Comparison of ENCODE assay signal across 18 cellular contexts in the genomic region with DNA sequence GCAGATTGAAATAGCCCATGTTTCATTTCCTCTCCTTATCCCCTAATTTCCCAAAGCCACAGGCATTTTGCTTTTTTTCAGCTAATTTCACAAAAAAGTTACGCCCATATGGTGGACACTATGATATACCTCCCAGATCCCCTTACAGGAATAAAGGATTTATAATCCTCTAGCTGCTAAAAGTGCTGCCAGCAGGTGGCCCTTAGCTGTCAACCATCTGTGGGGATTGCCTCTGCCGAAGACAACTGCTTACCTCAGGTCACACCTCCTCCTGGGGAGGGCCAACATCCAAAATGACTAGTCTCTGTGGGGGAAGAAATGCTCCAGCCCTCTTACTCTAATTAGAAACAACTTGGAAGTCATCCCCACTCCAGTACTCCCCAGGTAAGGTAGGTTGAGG.
DNase-seq lines count a peak whose midpoint lies in the region; ATAC-seq, FAIRE-seq and TF ChIP-seq lines count a peak whose summit lies in the region.
"Had no signal": no experiment of that assay in that cellular context is flagged by ENCODE, and none has a peak within 500 bp of the region (broad histone marks: within the 10 kb centered on the region; RNA-seq: fewer than 3 reads in every experiment).

No MANE protein-coding gene starts in this region.

- intact Hi-C loops in activated naive CD4-positive, alpha-beta T cell treated with anti-CD3 and anti-CD28 coated beads for 36 hours (cut with micrococcal nuclease): loop anchor here (5.0 to 10.0 kb wide), 2 partner anchors 100 to 283 kb away; no protein-coding TSS in a partner anchor

- no peak overlapping the region for H3K4me3 Mint-ChIP-seq in activated naive CD4-positive, alpha-beta T cell treated with anti-CD3 and anti-CD28 coated beads for 36 hours
- no peak overlapping the region for H3K4me3 Mint-ChIP-seq in activated naive CD4-positive, alpha-beta T cell treated with anti-CD3 and anti-CD28 coated beads, Interleukin-2, amount 10 ng/mL, durations not matched to agents 7 days and 5 days
- H3K4me3 Mint-ChIP-seq in stimulated activated naive B cell treated with anti-CD40 and anti-IgM and Interleukin-4, amounts not matched to agents 10 μg/mL and 1 μg/mL and 100 μg/mL, for 72 hours: no peak overlapping the region
- H3K4me3 Mint-ChIP-seq: CD4-positive, alpha-beta memory T cell had no signal

- H3K4me3 ChIP-seq in OCI-LY1 (ENCODE audit: low read depth, low read length, poor library complexity, severe bottlenecking): no peak overlapping the region
- H3K4me3 ChIP-seq: GM23248, right atrium auricular region, testis had no signal

- H3K4me1 ChIP-seq in OCI-LY1 (ENCODE audit: insufficient read depth, low read length, severe bottlenecking) (no peaks in the 10 kb centered on the region), foreskin keratinocyte (no peaks in the 10 kb centered on the region)
- H3K4me1 ChIP-seq: right atrium auricular region had no signal

- H3K36me3 Mint-ChIP-seq in activated naive CD4-positive, alpha-beta T cell treated with anti-CD3 and anti-CD28 coated beads for 36 hours (ENCODE audit: low read depth): no peaks in the 10 kb centered on the region
- H3K36me3 Mint-ChIP-seq in activated naive CD4-positive, alpha-beta T cell treated with anti-CD3 and anti-CD28 coated beads, Interleukin-2, amount 10 ng/mL, durations not matched to agents 7 days and 5 days: no peaks in the 10 kb centered on the region
- no peaks in the 10 kb centered on the region for H3K36me3 Mint-ChIP-seq in stimulated activated naive B cell treated with anti-CD40 and anti-IgM and Interleukin-4, amounts not matched to agents 10 μg/mL and 1 μg/mL and 100 μg/mL, for 72 hours
- H3K36me3 Mint-ChIP-seq: CD4-positive, alpha-beta memory T cell had no signal

- H3K27ac ChIP-seq in OCI-LY1 (ENCODE audit: low read depth, low read length, poor library complexity, severe bottlenecking): no peak overlapping the region
- no peak overlapping the region for H3K27ac ChIP-seq in foreskin keratinocyte
- H3K27ac ChIP-seq: GM23248, right atrium auricular region, testis had no signal

- H3K27me3 Mint-ChIP-seq in activated naive CD4-positive, alpha-beta T cell treated with anti-CD3 and anti-CD28 coated beads for 36 hours (ENCODE audit: low read depth): peaks cover 3% of the 10 kb centered on the region
- no peaks in the 10 kb centered on the region for H3K27me3 Mint-ChIP-seq in activated naive CD4-positive, alpha-beta T cell treated with anti-CD3 and anti-CD28 coated beads, Interleukin-2, amount 10 ng/mL, durations not matched to agents 7 days and 5 days
- peaks cover 8 to 10% of the 10 kb centered on the region in 2 donors for H3K27me3 Mint-ChIP-seq in stimulated activated naive B cell treated with anti-CD40 and anti-IgM and Interleukin-4, amounts not matched to agents 10 μg/mL and 1 μg/mL and 100 μg/mL, for 72 hours

- H3K4me2 ChIP-seq in OCI-LY1 (ENCODE audit: low read length): no peak overlapping the region

- no peak overlapping the region for H3K27ac Mint-ChIP-seq in activated naive CD4-positive, alpha-beta T cell treated with anti-CD3 and anti-CD28 coated beads for 36 hours
- no peak overlapping the region for H3K27ac Mint-ChIP-seq in activated naive CD4-positive, alpha-beta T cell treated with anti-CD3 and anti-CD28 coated beads, Interleukin-2, amount 10 ng/mL, durations not matched to agents 7 days and 5 days
- H3K27ac Mint-ChIP-seq in stimulated activated naive B cell treated with anti-CD40 and anti-IgM and Interleukin-4, amounts not matched to agents 10 μg/mL and 1 μg/mL and 100 μg/mL, for 72 hours: no peak overlapping the region
- H3K27ac Mint-ChIP-seq: CD4-positive, alpha-beta memory T cell had no signal

- no peaks in the 10 kb centered on the region for H3F3A ChIP-seq in OCI-LY1 (ENCODE audit: insufficient read depth, low read length)

- H3K4me1 Mint-ChIP-seq in activated naive CD4-positive, alpha-beta T cell treated with anti-CD3 and anti-CD28 coated beads for 36 hours (ENCODE audit: low read depth): no peaks in the 10 kb centered on the region
- H3K4me1 Mint-ChIP-seq in activated naive CD4-positive, alpha-beta T cell treated with anti-CD3 and anti-CD28 coated beads, Interleukin-2, amount 10 ng/mL, durations not matched to agents 7 days and 5 days: no peaks in the 10 kb centered on the region
- H3K4me1 Mint-ChIP-seq in stimulated activated naive B cell treated with anti-CD40 and anti-IgM and Interleukin-4, amounts not matched to agents 10 μg/mL and 1 μg/mL and 100 μg/mL, for 72 hours: no peaks in the 10 kb centered on the region
- H3K4me1 Mint-ChIP-seq: CD4-positive, alpha-beta memory T cell had no signal

- H3K9me2 ChIP-seq in OCI-LY1 (ENCODE audit: low read depth, low read length): no peaks in the 10 kb centered on the region

- no peaks in the 10 kb centered on the region for H4K20me1 ChIP-seq in OCI-LY1 (ENCODE audit: insufficient read depth, low read length)

- no peak overlapping the region for H3K9ac ChIP-seq in OCI-LY1 (ENCODE audit: low read length)
- H3K9ac ChIP-seq: GM23248 had no signal

- H3K36me3 ChIP-seq in OCI-LY1 (ENCODE audit: insufficient read depth, low read length): no peaks in the 10 kb centered on the region
- H3K36me3 ChIP-seq: right atrium auricular region had no signal

- ATAC-seq in foreskin keratinocyte: no peak
- ATAC-seq in stimulated activated naive B cell treated with anti-CD40 and anti-IgM and Interleukin-4, amounts not matched to agents 10 μg/mL and 1 μg/mL and 100 μg/mL, for 72 hours (replicated peaks): no peak
- ATAC-seq: Right ventricle myocardium inferior had no signal

- H3K9me3 Mint-ChIP-seq in activated naive CD4-positive, alpha-beta T cell treated with anti-CD3 and anti-CD28 coated beads for 36 hours: no peaks in the 10 kb centered on the region
- no peaks in the 10 kb centered on the region for H3K9me3 Mint-ChIP-seq in activated naive CD4-positive, alpha-beta T cell treated with anti-CD3 and anti-CD28 coated beads, Interleukin-2, amount 10 ng/mL, durations not matched to agents 7 days and 5 days
- H3K9me3 Mint-ChIP-seq in stimulated activated naive B cell treated with anti-CD40 and anti-IgM and Interleukin-4, amounts not matched to agents 10 μg/mL and 1 μg/mL and 100 μg/mL, for 72 hours: no peaks in the 10 kb centered on the region
- H3K9me3 Mint-ChIP-seq: CD4-positive, alpha-beta memory T cell had no signal

- H3K27me3 ChIP-seq in OCI-LY1 (ENCODE audit: insufficient read depth, low read length) (no peaks in the 10 kb centered on the region), foreskin keratinocyte (peaks cover 3% of the 10 kb centered on the region)
- H3K27me3 ChIP-seq: right atrium auricular region, testis had no signal

- peak; percentile 6 for DNase-seq in activated naive CD4-positive, alpha-beta T cell treated with anti-CD3 and anti-CD28 coated beads for 36 hours
- no peak for DNase-seq in activated naive CD4-positive, alpha-beta T cell treated with anti-CD3 and anti-CD28 coated beads, Interleukin-2, amount 10 ng/mL, durations not matched to agents 7 days and 5 days
- no peak for DNase-seq in foreskin keratinocyte
- DNase-seq in urothelium cell line (ENCODE audit: low spot score): peak; percentile 55
- no peak for DNase-seq in stimulated activated naive B cell treated with anti-CD40 and anti-IgM and Interleukin-4, amounts not matched to agents 10 μg/mL and 1 μg/mL and 100 μg/mL, for 72 hours
- DNase-seq in stimulated activated CD4-positive, alpha-beta T cell treated with anti-CD3 and anti-CD28 coated beads, Interleukin-2, amount 100 ng/mL, for 24 hours: no peak
- DNase-seq in mesenteric fat pad (ENCODE audit: low spot score): no peak
- DNase-seq: activated CD4-positive, alpha-beta T cell treated with anti-CD3 and anti-CD28 coated beads for 48 hours; CD4-positive, alpha-beta memory T cell; cerebellar nuclear complex; effector memory CD4-positive, alpha-beta T cell; GM23248; NCI-H1436 treated with DMSO at 0.1 percent for 48 hours; testis had no signal

- H2AFZ ChIP-seq in OCI-LY1 (ENCODE audit: low read length): no peak overlapping the region
- H2AFZ ChIP-seq: GM23248 had no signal

- H3K9me3 ChIP-seq in OCI-LY1 (ENCODE audit: low read length): no peaks in the 10 kb centered on the region
- H3K9me3 ChIP-seq: right atrium auricular region, testis had no signal

- FAIRE-seq in urothelium cell line (lab: Jason Lieb, UNC): no peak
- FAIRE-seq: TTC549 had no signal

- TF ChIP-seq CTCF in OCI-LY1 (IDR thresholded peaks at IDR 0.05; ENCODE audit: low read length): peak; percentile 7; the same call in 1 of the 2 replicates
- TF ChIP-seq CTCF in foreskin keratinocyte (conservative IDR thresholded peaks at IDR 0.05): peak; percentile 30

- CTCF ChIA-PET in activated naive CD4-positive, alpha-beta T cell treated with anti-CD3 and anti-CD28 coated beads for 36 hours (lab: Charles Lee): interaction anchor here (0.6 kb wide), 1 partner anchor 283 kb away, joined by 3 read pairs; no protein-coding TSS in a partner anchor
- CTCF ChIA-PET in activated naive CD4-positive, alpha-beta T cell treated with anti-CD3 and anti-CD28 coated beads, Interleukin-2, amount 10 ng/mL, durations not matched to agents 7 days and 5 days (lab: Charles Lee): no interaction called here

- no peaks in the 10 kb centered on the region for H3K79me2 ChIP-seq in OCI-LY1 (ENCODE audit: insufficient read depth, low read length)

Comparison
In these comparisons a context has a peak if more than half of its experiments do, and no peak if none do; other contexts are left out.
1. DNase-seq: peak in activated naive CD4-positive, alpha-beta T cell treated with anti-CD3 and anti-CD28 coated beads for 36 hours (single experiment) and urothelium cell line (single experiment); none in activated naive CD4-positive, alpha-beta T cell treated with anti-CD3 and anti-CD28 coated beads, Interleukin-2, amount 10 ng/mL, durations not matched to agents 7 days and 5 days (single experiment), foreskin keratinocyte (0 of 2), stimulated activated naive B cell treated with anti-CD40 and anti-IgM and Interleukin-4, amounts not matched to agents 10 μg/mL and 1 μg/mL and 100 μg/mL, for 72 hours (single experiment), stimulated activated CD4-positive, alpha-beta T cell treated with anti-CD3 and anti-CD28 coated beads, Interleukin-2, amount 100 ng/mL, for 24 hours (0 of 2) and mesenteric fat pad (single experiment).